In the genomic region with DNA sequence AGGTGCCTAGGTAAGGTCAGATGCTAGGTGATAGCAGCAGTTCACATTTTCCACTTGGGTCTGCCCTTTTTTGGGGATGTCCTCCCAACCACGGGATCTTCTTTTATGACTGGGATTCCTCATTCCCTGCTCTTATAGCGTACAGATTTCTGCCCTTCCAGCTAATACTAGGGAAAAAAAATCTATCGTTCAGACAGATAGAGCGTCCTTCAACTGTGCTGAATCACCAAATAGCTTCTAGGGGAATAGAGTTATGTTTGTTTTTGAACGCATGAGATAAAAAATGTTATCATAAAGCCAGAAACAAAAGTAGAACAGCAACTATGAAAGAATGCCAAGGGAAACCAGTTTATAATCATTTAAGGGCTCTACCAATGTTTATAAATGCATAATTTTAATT, we compare ENCODE assay signal across 17 cellular contexts.
"Had no signal": no experiment of that assay in that cellular context is flagged by ENCODE, and none has a peak within 500 bp of the region (broad histone marks: within the 10 kb centered on the region; RNA-seq: fewer than 3 reads in every experiment).

No MANE protein-coding gene starts in this region.

- DNase-seq: activated CD4-positive, alpha-beta T cell treated with anti-CD3 and anti-CD28 coated beads, Interleukin-2, amount 50 U/mL, for 48 hours; activated naive CD4-positive, alpha-beta T cell treated with anti-CD3 and anti-CD28 coated beads for 36 hours; caudate nucleus; kidney; left lung; occipital lobe; spleen; stimulated activated CD4-positive, alpha-beta T cell treated with anti-CD3 and anti-CD28 coated beads, Interleukin-1b, Interleukin-23, amount 100 ng/mL, for 48 hours; stomach; upper lobe of right lung; WERI-Rb-1 had no signal

- H3K9me3 Mint-ChIP-seq: activated naive CD4-positive, alpha-beta T cell treated with anti-CD3 and anti-CD28 coated beads for 36 hours; activated T-helper 17 cell treated with anti-CD3 and anti-CD28 coated beads, Interleukin-2, amount 50 U/mL, for 72 hours; natural killer cell treated with Interleukin-12 subunit alpha and Interleukin-12 subunit beta and Interleukin-15 and Interleukin-18, amount 100 ng/mL, for 72 hours; T-helper 1 cell treated with Interleukin-12 subunit alpha and Interleukin-12 subunit beta and Interleukin-4 antibody, amounts not matched to agents 30 μg/mL and 1 μg/mL, for 36 hours had no signal

- H3K4me3 ChIP-seq: coronary artery, left lung, spleen, stomach, thoracic aorta, upper lobe of right lung had no signal

- H3K27me3 ChIP-seq: left lung, stomach, upper lobe of right lung had no signal

- ATAC-seq: activated T-helper 17 cell treated with anti-CD3 and anti-CD28 coated beads, Interleukin-2, amount 50 U/mL, for 72 hours; left lung; natural killer cell treated with Interleukin-12 subunit alpha and Interleukin-12 subunit beta and Interleukin-15 and Interleukin-18, amount 100 ng/mL, for 72 hours; sciatic nerve; upper lobe of right lung had no signal

- H3K4me1 ChIP-seq: upper lobe of right lung had no signal

- H3K36me3 Mint-ChIP-seq: natural killer cell treated with Interleukin-12 subunit alpha and Interleukin-12 subunit beta and Interleukin-15 and Interleukin-18, amount 100 ng/mL, for 72 hours had no signal

- H3K27me3 Mint-ChIP-seq: activated T-helper 17 cell treated with anti-CD3 and anti-CD28 coated beads, Interleukin-2, amount 50 U/mL, for 72 hours had no signal

- H3K27ac ChIP-seq: coronary artery, left lung, spleen, stomach, thoracic aorta, upper lobe of right lung, WERI-Rb-1 had no signal

- H3K9me3 ChIP-seq: left lung, spleen, stomach, thoracic aorta, upper lobe of right lung had no signal

- H3K4me3 Mint-ChIP-seq: activated naive CD4-positive, alpha-beta T cell treated with anti-CD3 and anti-CD28 coated beads for 36 hours; activated T-helper 17 cell treated with anti-CD3 and anti-CD28 coated beads, Interleukin-2, amount 50 U/mL, for 72 hours; natural killer cell treated with Interleukin-12 subunit alpha and Interleukin-12 subunit beta and Interleukin-15 and Interleukin-18, amount 100 ng/mL, for 72 hours; T-helper 1 cell treated with Interleukin-12 subunit alpha and Interleukin-12 subunit beta and Interleukin-4 antibody, amounts not matched to agents 30 μg/mL and 1 μg/mL, for 36 hours had no signal

- H3K27ac Mint-ChIP-seq: activated T-helper 17 cell treated with anti-CD3 and anti-CD28 coated beads, Interleukin-2, amount 50 U/mL, for 72 hours; natural killer cell treated with Interleukin-12 subunit alpha and Interleukin-12 subunit beta and Interleukin-15 and Interleukin-18, amount 100 ng/mL, for 72 hours; T-helper 1 cell treated with Interleukin-12 subunit alpha and Interleukin-12 subunit beta and Interleukin-4 antibody, amounts not matched to agents 30 μg/mL and 1 μg/mL, for 36 hours had no signal

- H3K36me3 ChIP-seq: thoracic aorta, upper lobe of right lung, WERI-Rb-1 had no signal
